In the genomic region with DNA sequence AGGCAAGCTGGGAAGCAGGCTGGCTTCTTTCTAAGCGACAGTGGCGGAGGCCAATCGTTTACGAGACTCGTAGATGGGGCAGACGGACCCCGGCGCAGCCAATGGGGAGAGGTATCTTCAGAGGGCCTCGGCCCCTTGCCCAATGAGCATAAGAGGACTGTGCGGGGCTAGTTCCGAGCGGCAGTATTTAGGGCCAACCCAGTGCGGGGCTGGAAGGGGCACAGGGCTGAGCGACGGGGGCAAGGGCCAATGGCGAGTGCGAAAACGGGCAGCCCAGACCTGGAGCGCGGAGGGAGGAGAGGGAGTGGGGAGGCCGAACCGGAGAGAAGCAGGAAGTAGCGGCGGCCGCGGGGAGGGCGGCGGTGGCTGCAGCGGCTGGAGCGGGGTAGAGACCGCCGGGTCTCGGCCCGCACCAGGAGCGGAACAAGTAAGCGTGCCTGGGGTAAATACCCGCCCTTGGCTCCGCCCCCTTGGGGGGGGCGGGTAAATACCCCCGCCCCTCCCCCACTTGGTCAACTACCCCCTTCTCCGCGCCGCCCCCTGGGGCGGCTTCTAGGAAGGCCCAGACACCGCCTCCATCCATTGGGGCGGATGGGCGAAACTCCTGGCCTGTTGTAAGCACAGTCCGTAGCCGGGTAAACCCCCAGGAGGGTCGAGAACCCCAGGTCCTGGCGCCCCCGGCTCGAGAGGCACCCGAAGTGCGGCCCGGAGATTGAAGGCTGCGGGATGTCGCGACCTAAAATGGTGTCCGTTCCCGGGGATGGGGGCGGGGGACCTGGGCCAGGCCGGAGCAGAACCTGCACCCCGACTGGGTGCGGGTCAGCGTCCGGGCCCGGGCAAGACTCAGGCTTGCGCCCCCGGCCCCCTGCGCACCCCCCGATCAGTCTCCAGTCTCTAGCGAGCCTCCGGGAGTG, we compare ENCODE assay signal across 8 cellular contexts. TPM values are rescaled to one million over a fixed set of nuclear protein-coding genes. Genes with fewer than 3 reads are reported as not detected.
DNase-seq lines count a peak whose midpoint lies in the region; ATAC-seq and TF ChIP-seq lines count a peak whose summit lies in the region.

A gene with protein sequence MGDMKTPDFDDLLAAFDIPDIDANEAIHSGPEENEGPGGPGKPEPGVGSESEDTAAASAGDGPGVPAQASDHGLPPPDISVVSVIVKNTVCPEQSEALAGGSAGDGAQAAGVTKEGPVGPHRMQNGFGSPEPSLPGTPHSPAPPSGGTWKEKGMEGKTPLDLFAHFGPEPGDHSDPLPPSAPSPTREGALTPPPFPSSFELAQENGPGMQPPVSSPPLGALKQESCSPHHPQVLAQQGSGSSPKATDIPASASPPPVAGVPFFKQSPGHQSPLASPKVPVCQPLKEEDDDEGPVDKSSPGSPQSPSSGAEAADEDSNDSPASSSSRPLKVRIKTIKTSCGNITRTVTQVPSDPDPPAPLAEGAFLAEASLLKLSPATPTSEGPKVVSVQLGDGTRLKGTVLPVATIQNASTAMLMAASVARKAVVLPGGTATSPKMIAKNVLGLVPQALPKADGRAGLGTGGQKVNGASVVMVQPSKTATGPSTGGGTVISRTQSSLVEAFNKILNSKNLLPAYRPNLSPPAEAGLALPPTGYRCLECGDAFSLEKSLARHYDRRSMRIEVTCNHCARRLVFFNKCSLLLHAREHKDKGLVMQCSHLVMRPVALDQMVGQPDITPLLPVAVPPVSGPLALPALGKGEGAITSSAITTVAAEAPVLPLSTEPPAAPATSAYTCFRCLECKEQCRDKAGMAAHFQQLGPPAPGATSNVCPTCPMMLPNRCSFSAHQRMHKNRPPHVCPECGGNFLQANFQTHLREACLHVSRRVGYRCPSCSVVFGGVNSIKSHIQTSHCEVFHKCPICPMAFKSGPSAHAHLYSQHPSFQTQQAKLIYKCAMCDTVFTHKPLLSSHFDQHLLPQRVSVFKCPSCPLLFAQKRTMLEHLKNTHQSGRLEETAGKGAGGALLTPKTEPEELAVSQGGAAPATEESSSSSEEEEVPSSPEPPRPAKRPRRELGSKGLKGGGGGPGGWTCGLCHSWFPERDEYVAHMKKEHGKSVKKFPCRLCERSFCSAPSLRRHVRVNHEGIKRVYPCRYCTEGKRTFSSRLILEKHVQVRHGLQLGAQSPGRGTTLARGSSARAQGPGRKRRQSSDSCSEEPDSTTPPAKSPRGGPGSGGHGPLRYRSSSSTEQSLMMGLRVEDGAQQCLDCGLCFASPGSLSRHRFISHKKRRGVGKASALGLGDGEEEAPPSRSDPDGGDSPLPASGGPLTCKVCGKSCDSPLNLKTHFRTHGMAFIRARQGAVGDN (plus strand): TSS at position 331 of the 914 bp plus-strand sequence. CDS start 3,993 bp downstream, outside the sequence.

- WGBS in esophagus muscularis mucosa: 0% methylated on average over 16 of the region's 74 CpGs

- intact Hi-C loops in esophagus muscularis mucosa (cut with DNase I): no loop called here

- peak; percentile 94 for ATAC-seq in DND-41 (ENCODE audit: insufficient read depth, low read depth)
- peak; percentile 84 for ATAC-seq in GM21825 (IDR thresholded peaks at IDR 0.05; ENCODE audit: unreplicated experiment)

- H3K27ac ChIP-seq in DND-41 (ENCODE audit: low read length) (peak within 1 kb of the TSS; percentile 98), Karpas-422 (ENCODE audit: low read length) (peak within 1 kb of the TSS; percentile 88), esophagus muscularis mucosa (replicated peaks in 1 of 4) (peak within 1 kb of the TSS; percentile 92 to 96 (median 94)), muscle layer of duodenum (ENCODE audit: low read length) (peak within 1 kb of the TSS; percentile 100)

- no peaks in the 10 kb centered on the region for H3K9me2 ChIP-seq in Karpas-422 (replicated peaks; ENCODE audit: insufficient read depth, low read length)

- TF ChIP-seq POLR2A in esophagus muscularis mucosa (IDR thresholded peaks at IDR 0.05; ENCODE audit: low read depth): peak; percentile 56

- DNase-seq in DND-41 (peak; percentile 100), Karpas-422 (peak; percentile 100), RKO (ENCODE audit: low spot score) (peak; percentile 100), activated T-helper 1 cell treated with Interleukin-2 at 50 U/mL for 16 hours (ENCODE audit: low read depth) (peak; percentile 97), esophagus muscularis mucosa (ENCODE audit: extremely low spot score) (peak; percentile 100)
- DNase-seq in stimulated activated CD8-positive, alpha-beta memory T cell treated with anti-CD3 and anti-CD28 coated beads, Interleukin-7, amount 100 ng/mL, for 4 hours (ENCODE audit: low read depth in 2 of 2): peak; percentile 95 to 98

- H3K27me3 ChIP-seq in DND-41 (ENCODE audit: insufficient read depth, low read length, poor library complexity): no peaks in the 10 kb centered on the region
- H3K27me3 ChIP-seq in Karpas-422 (ENCODE audit: low read length): no peaks in the 10 kb centered on the region
- no peaks in the 10 kb centered on the region for H3K27me3 ChIP-seq in esophagus muscularis mucosa
- no peaks in the 10 kb centered on the region for H3K27me3 ChIP-seq in muscle layer of duodenum (ENCODE audit: low read depth, low read length)

- no peak for TF ChIP-seq CTCF in DND-41 (IDR thresholded peaks at IDR 0.05; ENCODE audit: borderline replicate concordance, extremely low read depth, low read length, poor library complexity, severe bottlenecking)
- TF ChIP-seq CTCF in esophagus muscularis mucosa (IDR thresholded peaks at IDR 0.05): peak in 1 of 3 experiments; percentile 13

- H3K9me3 ChIP-seq in DND-41 (ENCODE audit: insufficient read depth, low read length, severe bottlenecking) (no peaks in the 10 kb centered on the region), Karpas-422 (ENCODE audit: low read length) (no peaks in the 10 kb centered on the region), esophagus muscularis mucosa (no peaks in the 10 kb centered on the region), muscle layer of duodenum (ENCODE audit: control insufficient read depth in 1 of 2, low read length in 2 of 2) (no peaks in the 10 kb centered on the region)

- peak within 1 kb of the TSS; percentile 93 for H3K4me3 ChIP-seq in DND-41 (ENCODE audit: low read depth in 1 of 2, low read length in 2 of 2)
- peak within 1 kb of the TSS; percentile 80 for H3K4me3 ChIP-seq in Karpas-422 (ENCODE audit: low read length)
- peak within 1 kb of the TSS; percentile 76 to 94 (median 90) for H3K4me3 ChIP-seq in esophagus muscularis mucosa
- peak within 1 kb of the TSS; percentile 82 to 93 for H3K4me3 ChIP-seq in muscle layer of duodenum (ENCODE audit: low read depth in 1 of 2, low read length in 2 of 2)

- H3K36me3 ChIP-seq in DND-41 (ENCODE audit: insufficient read depth, low read length) (peaks cover 29% of the 10 kb centered on the region), Karpas-422 (ENCODE audit: insufficient read depth, low read length) (peaks cover 4% of the 10 kb centered on the region; the same call in 1 of the 2 replicates), esophagus muscularis mucosa (peaks cover 15 to 26% (median 24%) of the 10 kb centered on the region in 4 donors), muscle layer of duodenum (ENCODE audit: control insufficient read depth in 1 of 2, insufficient read depth in 2 of 2, low read length in 2 of 2) (peaks cover 8 to 18% of the 10 kb centered on the region in 2 donors)

- H3K4me1 ChIP-seq in DND-41 (ENCODE audit: insufficient read depth, low read length): peaks cover 28% of the 10 kb centered on the region
- peaks cover 25% of the 10 kb centered on the region for H3K4me1 ChIP-seq in Karpas-422 (ENCODE audit: low read length)
- peaks cover 21 to 42% (median 26%) of the 10 kb centered on the region in 4 donors for H3K4me1 ChIP-seq in esophagus muscularis mucosa
- peaks cover 6 to 21% of the 10 kb centered on the region in 2 donors for H3K4me1 ChIP-seq in muscle layer of duodenum (ENCODE audit: control insufficient read depth in 1 of 2, insufficient read depth in 2 of 2, low read length in 2 of 2)

- H2AFZ ChIP-seq in DND-41 (ENCODE audit: low read depth, low read length): peak within 1 kb of the TSS; percentile 98
- peak within 1 kb of the TSS; percentile 78; the same call in 1 of the 2 replicates for H2AFZ ChIP-seq in Karpas-422 (ENCODE audit: low read length)

- peak within 1 kb of the TSS; percentile 89 for H3K9ac ChIP-seq in DND-41 (ENCODE audit: low read depth, low read length)
- H3K9ac ChIP-seq in Karpas-422 (ENCODE audit: low read length): peak within 1 kb of the TSS; percentile 99

- H4K20me1 ChIP-seq in DND-41 (ENCODE audit: insufficient read depth, low read length): peaks cover 42% of the 10 kb centered on the region
- H4K20me1 ChIP-seq in Karpas-422 (ENCODE audit: insufficient read depth, low read depth, low read length): peaks cover 8% of the 10 kb centered on the region; the same call in 1 of the 2 replicates

- H3K79me2 ChIP-seq in DND-41 (ENCODE audit: insufficient read depth, low read length) (peaks cover 51% of the 10 kb centered on the region), Karpas-422 (ENCODE audit: low read length) (peaks cover 38% of the 10 kb centered on the region)

- H3K4me2 ChIP-seq in DND-41 (ENCODE audit: insufficient read depth, low read length) (peak within 1 kb of the TSS; percentile 89), Karpas-422 (ENCODE audit: low read depth, low read length, poor library complexity, severe bottlenecking) (peak within 1 kb of the TSS; percentile 90)

- TF ChIP-seq EP300 in esophagus muscularis mucosa (IDR thresholded peaks at IDR 0.05): no peak

RNA-seq across cellular contexts. Expression of the gene that starts here (rescaled TPM):
- total RNA-seq in Karpas-422 (2014; rRNA removed; shearing (Covaris generic); ENCODE audit: low replicate concordance): 21.3 and 33.5 TPM in 2 replicates
- 10 to 100 TPM; 16.6 to 28.6 (median 23.1) TPM for total RNA-seq in esophagus muscularis mucosa

Comparison
In these comparisons a context has a peak if more than half of its experiments do, and no peak if none do; other contexts are left out.
1. Peak in every context shown above with its lines: DNase-seq, ATAC-seq, H3K4me3 ChIP-seq and H3K27ac ChIP-seq.